8 cellular contexts compared by ENCODE assay signal in the genomic region with DNA sequence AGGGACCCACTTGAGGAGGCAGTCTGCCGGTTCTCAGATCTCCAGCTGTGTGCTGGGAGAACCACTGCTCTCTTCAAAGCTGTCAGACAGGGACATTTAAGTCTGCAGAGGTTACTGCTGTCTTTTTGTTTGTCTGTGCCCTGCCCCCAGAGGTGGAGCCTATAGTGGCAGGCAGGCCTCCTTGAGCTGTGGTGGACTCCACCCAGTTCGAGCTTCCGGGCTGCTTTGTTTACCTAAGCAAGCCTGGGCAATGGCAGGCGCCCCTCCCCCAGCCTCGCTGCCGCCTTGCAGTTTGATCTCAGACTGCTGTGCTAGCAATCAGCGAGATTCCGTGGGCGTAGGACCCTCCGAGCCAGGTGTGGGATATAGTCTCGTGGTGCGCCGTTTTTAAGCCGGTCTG. TPM values are rescaled to one million over a fixed set of nuclear protein-coding genes. Genes with fewer than 3 reads are reported as not detected.
DNase-seq lines count a peak whose midpoint lies in the region; ATAC-seq and TF ChIP-seq lines count a peak whose summit lies in the region.
"Not testable (repeated sequence)": the region's sequence is repeated elsewhere in the genome, so short reads cannot be mapped to it uniquely, and the experiment has no call there.
"Had no signal": no experiment of that assay in that cellular context is flagged by ENCODE, and none has a peak within 500 bp of the region (broad histone marks: within the 10 kb centered on the region; RNA-seq: fewer than 3 reads in every experiment).

No MANE protein-coding gene starts in this region.

- H3K79me2 ChIP-seq in GM23338 (replicated peaks; ENCODE audit: insufficient read depth); PC-3 (ENCODE audit: low read length): not testable (repeated sequence)

- CTCF ChIA-PET in PC-3 (lab: Charles Lee): interaction anchor here (0.7 kb wide), 1 partner anchor 812 kb away, joined by 8 read pairs; no protein-coding TSS in a partner anchor

- intact Hi-C loops in PC-3 (cut with micrococcal nuclease); activated CD4-positive, alpha-beta T cell treated with anti-CD3 and anti-CD28 coated beads, Interleukin-2, amount 10 ng/mL, durations not matched to agents 24 days and 14 days (cut with micrococcal nuclease); activated T-helper 1 cell treated with anti-CD3 and anti-CD28 coated beads, Interleukin-12 subunit alpha, Interleukin-12 subunit beta, Interleukin-2, Interleukin-4 antibody, amounts not matched to agents 30 ng/mL and 10 ng/mL and 1 ng/mL, durations not matched to agents 14 hours and 24 hours and 36 hours (cut with micrococcal nuclease); mucosa of descending colon (cut with DNase I, micrococcal nuclease): not testable (repeated sequence)

- not testable (repeated sequence) for H3K36me3 ChIP-seq in GM23338 (ENCODE audit: insufficient read depth); PC-3 (ENCODE audit: low read depth, low read length); mucosa of descending colon (ENCODE audit: low read depth)

- not testable (repeated sequence) for ATAC-seq in GM23338; PC-3; mucosa of descending colon; stimulated activated memory B cell treated with anti-CD40 and anti-IgM and Interleukin-4, amounts not matched to agents 10 μg/mL and 1 μg/mL and 100 μg/mL, for 72 hours

- peaks cover 16% of the 10 kb centered on the region; the same call in 2 of the 3 replicates for H3K4me1 Mint-ChIP-seq in GM23338
- H3K4me1 Mint-ChIP-seq in activated CD4-positive, alpha-beta T cell treated with anti-CD3 and anti-CD28 coated beads, Interleukin-2, amount 10 ng/mL, durations not matched to agents 24 days and 14 days; activated T-helper 1 cell treated with anti-CD3 and anti-CD28 coated beads, Interleukin-12 subunit alpha, Interleukin-12 subunit beta, Interleukin-2, Interleukin-4 antibody, amounts not matched to agents 30 ng/mL and 10 ng/mL and 1 ng/mL, durations not matched to agents 14 hours and 24 hours and 36 hours (ENCODE audit: low read depth); immature natural killer cell; stimulated activated memory B cell treated with anti-CD40 and anti-IgM and Interleukin-4, amounts not matched to agents 10 μg/mL and 1 μg/mL and 100 μg/mL, for 72 hours: not testable (repeated sequence)

- H3K4me3 ChIP-seq in GM23338: peak overlapping the region; percentile 38
- not testable (repeated sequence) for H3K4me3 ChIP-seq in PC-3 (ENCODE audit: low read length); mucosa of descending colon

- not testable (repeated sequence) for H3K4me2 ChIP-seq in GM23338; PC-3 (ENCODE audit: low read length)

- H3K27me3 ChIP-seq in GM23338 (ENCODE audit: insufficient read depth); PC-3 (ENCODE audit: low read length): not testable (repeated sequence)

- H3F3A ChIP-seq in GM23338 (replicated peaks; ENCODE audit: low read depth); PC-3 (ENCODE audit: low read length, unreplicated experiment): not testable (repeated sequence)

- not testable (repeated sequence) for H3K9me3 ChIP-seq in PC-3 (ENCODE audit: low read length); mucosa of descending colon

- H3K4me3 Mint-ChIP-seq in GM23338: peak overlapping the region; percentile 59; the same call in 1 of the 3 replicates
- not testable (repeated sequence) for H3K4me3 Mint-ChIP-seq in activated CD4-positive, alpha-beta T cell treated with anti-CD3 and anti-CD28 coated beads, Interleukin-2, amount 10 ng/mL, durations not matched to agents 24 days and 14 days; activated T-helper 1 cell treated with anti-CD3 and anti-CD28 coated beads, Interleukin-12 subunit alpha, Interleukin-12 subunit beta, Interleukin-2, Interleukin-4 antibody, amounts not matched to agents 30 ng/mL and 10 ng/mL and 1 ng/mL, durations not matched to agents 14 hours and 24 hours and 36 hours; stimulated activated memory B cell treated with anti-CD40 and anti-IgM and Interleukin-4, amounts not matched to agents 10 μg/mL and 1 μg/mL and 100 μg/mL, for 72 hours
- H3K4me3 Mint-ChIP-seq in immature natural killer cell: peak overlapping the region in 1 of 5 donors; percentile 40

- TF ChIP-seq CTCF in GM23338 (conservative IDR thresholded peaks at IDR 0.05; ENCODE audit: low read depth in 2 of 2); PC-3 (conservative IDR thresholded peaks at IDR 0.05; ENCODE audit: low read depth, low read length); mucosa of descending colon (IDR thresholded peaks at IDR 0.05): not testable (repeated sequence)

- not testable (repeated sequence) for H3K9me3 Mint-ChIP-seq in GM23338; activated CD4-positive, alpha-beta T cell treated with anti-CD3 and anti-CD28 coated beads, Interleukin-2, amount 10 ng/mL, durations not matched to agents 24 days and 14 days; activated T-helper 1 cell treated with anti-CD3 and anti-CD28 coated beads, Interleukin-12 subunit alpha, Interleukin-12 subunit beta, Interleukin-2, Interleukin-4 antibody, amounts not matched to agents 30 ng/mL and 10 ng/mL and 1 ng/mL, durations not matched to agents 14 hours and 24 hours and 36 hours; immature natural killer cell; stimulated activated memory B cell treated with anti-CD40 and anti-IgM and Interleukin-4, amounts not matched to agents 10 μg/mL and 1 μg/mL and 100 μg/mL, for 72 hours

- H3K4me1 ChIP-seq in GM23338 (ENCODE audit: insufficient read depth): peaks cover 15% of the 10 kb centered on the region; the same call in 1 of the 2 replicates
- H3K4me1 ChIP-seq in PC-3 (ENCODE audit: insufficient read depth, low read length); mucosa of descending colon (ENCODE audit: low read depth): not testable (repeated sequence)

- H2AFZ ChIP-seq in GM23338; PC-3 (ENCODE audit: low read length): not testable (repeated sequence)

- not testable (repeated sequence) for H3K9ac ChIP-seq in PC-3 (ENCODE audit: low read length)

- DNase-seq in GM23338 (ENCODE audit: low spot score); PC-3: not testable (repeated sequence)
- peak; percentile 66 for DNase-seq in activated CD4-positive, alpha-beta T cell treated with anti-CD3 and anti-CD28 coated beads, Interleukin-2, amount 10 ng/mL, durations not matched to agents 24 days and 14 days
- peak; percentile 12 for DNase-seq in activated T-helper 1 cell treated with anti-CD3 and anti-CD28 coated beads, Interleukin-12 subunit alpha, Interleukin-12 subunit beta, Interleukin-2, Interleukin-4 antibody, amounts not matched to agents 30 ng/mL and 10 ng/mL and 1 ng/mL, durations not matched to agents 14 hours and 24 hours and 36 hours (ENCODE audit: low spot score)
- DNase-seq in immature natural killer cell (peak in 2 of 3 donors; percentile 36 to 44), mucosa of descending colon (peak; percentile 27 to 62 (median 33))

- H3K27ac Mint-ChIP-seq in GM23338; activated CD4-positive, alpha-beta T cell treated with anti-CD3 and anti-CD28 coated beads, Interleukin-2, amount 10 ng/mL, durations not matched to agents 24 days and 14 days; activated T-helper 1 cell treated with anti-CD3 and anti-CD28 coated beads, Interleukin-12 subunit alpha, Interleukin-12 subunit beta, Interleukin-2, Interleukin-4 antibody, amounts not matched to agents 30 ng/mL and 10 ng/mL and 1 ng/mL, durations not matched to agents 14 hours and 24 hours and 36 hours; immature natural killer cell: not testable (repeated sequence)
- peak overlapping the region; percentile 64 for H3K27ac Mint-ChIP-seq in stimulated activated memory B cell treated with anti-CD40 and anti-IgM and Interleukin-4, amounts not matched to agents 10 μg/mL and 1 μg/mL and 100 μg/mL, for 72 hours

- H3K27me3 Mint-ChIP-seq in GM23338 (ENCODE audit: insufficient read depth, low read depth, poor library complexity); activated CD4-positive, alpha-beta T cell treated with anti-CD3 and anti-CD28 coated beads, Interleukin-2, amount 10 ng/mL, durations not matched to agents 24 days and 14 days; activated T-helper 1 cell treated with anti-CD3 and anti-CD28 coated beads, Interleukin-12 subunit alpha, Interleukin-12 subunit beta, Interleukin-2, Interleukin-4 antibody, amounts not matched to agents 30 ng/mL and 10 ng/mL and 1 ng/mL, durations not matched to agents 14 hours and 24 hours and 36 hours (ENCODE audit: insufficient read depth); immature natural killer cell (ENCODE audit: low read depth in 3 of 3); stimulated activated memory B cell treated with anti-CD40 and anti-IgM and Interleukin-4, amounts not matched to agents 10 μg/mL and 1 μg/mL and 100 μg/mL, for 72 hours: not testable (repeated sequence)

- POLR2A ChIA-PET in PC-3 (lab: Charles Lee; ENCODE audit: unreplicated experiment): not testable (repeated sequence)

- peak overlapping the region; percentile 69; the same call in 1 of the 2 replicates for H3K27ac ChIP-seq in GM23338 (ENCODE audit: low read depth)
- H3K27ac ChIP-seq in PC-3 (ENCODE audit: low read length): not testable (repeated sequence)

- not testable (repeated sequence) for H3K36me3 Mint-ChIP-seq in GM23338 (ENCODE audit: low read depth); activated CD4-positive, alpha-beta T cell treated with anti-CD3 and anti-CD28 coated beads, Interleukin-2, amount 10 ng/mL, durations not matched to agents 24 days and 14 days (ENCODE audit: low read depth); activated T-helper 1 cell treated with anti-CD3 and anti-CD28 coated beads, Interleukin-12 subunit alpha, Interleukin-12 subunit beta, Interleukin-2, Interleukin-4 antibody, amounts not matched to agents 30 ng/mL and 10 ng/mL and 1 ng/mL, durations not matched to agents 14 hours and 24 hours and 36 hours (ENCODE audit: low read depth); immature natural killer cell; stimulated activated memory B cell treated with anti-CD40 and anti-IgM and Interleukin-4, amounts not matched to agents 10 μg/mL and 1 μg/mL and 100 μg/mL, for 72 hours

- H3K9me2 ChIP-seq in GM23338 (ENCODE audit: insufficient read depth); PC-3 (replicated peaks; ENCODE audit: low read length): not testable (repeated sequence)

- not testable (repeated sequence) for H4K20me1 ChIP-seq in GM23338 (replicated peaks; ENCODE audit: insufficient read depth); PC-3 (ENCODE audit: low read length)

- BruUV-seq in PC-3 (replicated peaks; lab: Mats Ljungman, UMichigan): TSS peak; percentile 55

RNA-seq across cellular contexts. Expression of a gene that starts 44.6 kb away (rescaled TPM):
- 32.6 and 76.7 TPM in 2 replicates for total RNA-seq in GM23338 (2014; rRNA removed; shearing (Covaris generic))
- polyA plus RNA-seq in GM23338 (2016; fragmentation: Nextera tagmentation; extraction: Ambion mirVana) (9.8 and 15.2 TPM in 2 replicates), immature natural killer cell (not detected)
- total RNA-seq in PC-3 (2014; rRNA removed) (1.2 and 3.1 TPM in 2 replicates), mucosa of descending colon (1 to 10 TPM; 1.4 to 1.9 (median 1.6) TPM)
- not detected in 2 replicates for total RNA-seq in activated CD4-positive, alpha-beta T cell treated with anti-CD3 and anti-CD28 coated beads, Interleukin-2, amount 10 ng/mL, durations not matched to agents 24 days and 14 days
- not detected in 2 replicates for total RNA-seq in activated T-helper 1 cell treated with anti-CD3 and anti-CD28 coated beads, Interleukin-12 subunit alpha, Interleukin-12 subunit beta, Interleukin-2, Interleukin-4 antibody, amounts not matched to agents 30 ng/mL and 10 ng/mL and 1 ng/mL, durations not matched to agents 14 hours and 24 hours and 36 hours
- polyA plus RNA-seq: A549 had no signal
